Comparison of ENCODE assay signal across 16 cellular contexts in the genomic region with DNA sequence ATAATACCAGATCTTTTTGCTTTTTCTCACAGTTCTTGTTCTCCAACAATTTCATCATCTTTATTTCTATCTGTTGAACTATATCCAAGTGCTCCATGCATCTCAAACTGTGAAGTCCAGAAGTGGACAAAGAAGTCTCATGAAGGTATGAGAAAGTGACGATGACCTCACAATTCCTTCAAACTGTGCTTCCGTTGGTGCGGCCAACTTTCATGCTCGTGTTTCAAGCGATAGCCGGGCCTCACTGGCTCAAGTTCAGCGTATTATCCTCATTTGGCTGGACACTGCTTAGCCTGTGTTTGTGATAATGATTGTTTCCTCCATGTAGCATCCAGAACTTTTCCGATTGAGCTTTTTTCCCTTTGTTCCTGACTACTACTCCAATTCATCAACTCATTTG.
"Had no signal": no experiment of that assay in that cellular context is flagged by ENCODE, and none has a peak within 500 bp of the region (broad histone marks: within the 10 kb centered on the region; RNA-seq: fewer than 3 reads in every experiment).

No MANE protein-coding gene starts in this region.

- H3K4me1 ChIP-seq: prostate gland had no signal

- ATAC-seq: activated CD4-positive, CD25-positive, alpha-beta regulatory T cell treated with anti-CD3 and anti-CD28 coated beads, Interleukin-2, amount 50 U/mL, for 24 hours; left lobe of liver; natural killer cell had no signal

- H3K27me3 ChIP-seq: hepatocyte, sigmoid colon, tibial nerve had no signal

- H3K9me3 ChIP-seq: prostate gland, sigmoid colon, tibial nerve had no signal

- H3K4me3 ChIP-seq: hepatocyte, prostate gland, sigmoid colon, SK-N-MC, tibial nerve had no signal

- DNase-seq: activated CD4-positive, alpha-beta T cell treated with anti-CD3 and anti-CD28 coated beads, Interleukin-2, amount 50 U/mL, for 1 hour; activated naive CD4-positive, alpha-beta T cell treated with Interleukin-2 at 50 U/mL for 16 hours; anterior cingulate cortex; endodermal cell; islet precursor cell; natural killer cell; occipital lobe; sigmoid colon; stimulated activated CD4-positive, alpha-beta T cell treated with anti-CD3 and anti-CD28 coated beads, Interleukin-2, amount 100 ng/mL, for 48 hours; stimulated activated naive CD4-positive, alpha-beta T cell had no signal

- H3K27ac ChIP-seq: hepatocyte, prostate gland, SK-N-MC, tibial nerve had no signal

- H3K36me3 ChIP-seq: prostate gland, sigmoid colon, tibial nerve had no signal
